In the genomic region with DNA sequence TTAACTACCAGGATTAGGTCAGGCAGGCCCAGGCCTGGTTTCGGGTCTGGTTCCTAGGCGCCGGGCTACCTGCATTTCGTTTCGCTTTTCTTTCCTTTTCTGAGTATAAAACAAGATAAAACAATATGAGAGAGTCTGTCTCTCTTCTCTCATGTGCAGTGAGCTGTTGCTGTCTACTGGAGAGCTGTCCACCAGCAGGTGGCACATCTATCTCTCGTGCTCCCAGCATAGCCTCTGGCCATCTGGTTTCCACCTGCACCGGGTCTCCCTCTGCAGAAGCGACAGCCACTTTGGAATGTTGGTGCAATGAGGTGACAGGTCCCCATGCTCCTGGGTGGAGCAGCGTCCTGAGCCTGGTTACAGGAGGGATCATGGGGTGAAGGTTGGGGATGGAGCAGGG, we compare ENCODE assay signal across 8 cellular contexts. TPM values are rescaled to one million over a fixed set of nuclear protein-coding genes. Genes with fewer than 3 reads are reported as not detected.
A peak's percentile ranks its signal among the peaks of the same experiment; 100 is the strongest.
DNase-seq lines count a peak whose midpoint lies in the region; ATAC-seq lines count a peak whose summit lies in the region.

No MANE protein-coding gene starts in this region.

- H3K9me3 Mint-ChIP-seq in naive thymus-derived CD4-positive, alpha-beta T cell = no peaks in the 10 kb centered on the region

- POLR2A ChIA-PET in naive thymus-derived CD4-positive, alpha-beta T cell (lab: Charles Lee) = no interaction called here

- H3K4me1 Mint-ChIP-seq in naive thymus-derived CD4-positive, alpha-beta T cell = peaks cover 0 to 20% (median 11%) of the 10 kb centered on the region in 7 donors

- intact Hi-C loops in naive thymus-derived CD4-positive, alpha-beta T cell (cut with micrococcal nuclease) = loop anchor here in 1 of 2 donors (2.0 kb wide), 1 partner anchor 114 kb away; no protein-coding TSS in a partner anchor

- H3K27me3 Mint-ChIP-seq in naive thymus-derived CD4-positive, alpha-beta T cell = peaks cover 0 to 15% (median 0%) of the 10 kb centered on the region in 5 donors

- H3K4me3 Mint-ChIP-seq in naive thymus-derived CD4-positive, alpha-beta T cell = peak overlapping the region; percentile 70 to 90 (median 86)

- peak overlapping the region in 1 of 2 donors; percentile 22 for H3K4me3 ChIP-seq in esophagus (ENCODE audit: low read depth in 1 of 2, low read length in 2 of 2)
- H3K4me3 ChIP-seq in naive thymus-derived CD4-positive, alpha-beta T cell (ENCODE audit: low read length) = peak overlapping the region; percentile 29

- H3K27ac ChIP-seq in esophagus (ENCODE audit: low read depth in 2 of 2, low read length in 1 of 2) = peak overlapping the region; percentile 24 to 79
- H3K27ac ChIP-seq in naive thymus-derived CD4-positive, alpha-beta T cell (ENCODE audit: low read depth, low read length) = peak overlapping the region; percentile 40

- H3K36me3 ChIP-seq in esophagus (ENCODE audit: control insufficient read depth in 2 of 2, insufficient read depth in 2 of 2, low read length in 1 of 2) = no peaks in the 10 kb centered on the region
- H3K36me3 ChIP-seq in naive thymus-derived CD4-positive, alpha-beta T cell (ENCODE audit: control insufficient read depth in 2 of 3, insufficient read depth in 3 of 3, low read length in 3 of 3) = no peaks in the 10 kb centered on the region

- no peaks in the 10 kb centered on the region for H3K27me3 ChIP-seq in esophagus (ENCODE audit: control insufficient read depth in 1 of 2, insufficient read depth in 2 of 2, low read length in 2 of 2)
- no peaks in the 10 kb centered on the region for H3K27me3 ChIP-seq in naive thymus-derived CD4-positive, alpha-beta T cell (ENCODE audit: control insufficient read depth in 2 of 2, insufficient read depth in 2 of 2, low read length in 2 of 2)

- H3K36me3 Mint-ChIP-seq in naive thymus-derived CD4-positive, alpha-beta T cell = no peaks in the 10 kb centered on the region

- WGBS in esophagus, 2 donors = 14 to 17% methylated on average over 9 of the region's 9 CpGs

- ATAC-seq in naive thymus-derived CD4-positive, alpha-beta T cell = peak; percentile 90
- no peak for ATAC-seq in HG03439 (IDR thresholded peaks at IDR 0.05; ENCODE audit: unreplicated experiment)

- peak; percentile 59 for DNase-seq in activated CD8-positive, alpha-beta memory T cell treated with anti-CD3 and anti-CD28 coated beads, Interleukin-2, amount 50 U/mL, for 48 hours
- no peak for DNase-seq in activated CD8-positive, alpha-beta memory T cell treated with anti-CD3 and anti-CD28 coated beads, Interleukin-2, amount 50 U/mL, for 4 hours
- DNase-seq in NCI-H146 treated with DMSO at 0.1 percent for 48 hours (lab: John Stamatoyannopoulos, UW; ENCODE audit: unreplicated experiment) = peak; percentile 58
- peak; percentile 32 for DNase-seq in activated CD4-positive, alpha-beta T cell treated with anti-CD3 and anti-CD28 coated beads for 48 hours
- peak in 7 of 9 donors; percentile 20 to 45 (median 32) for DNase-seq in naive thymus-derived CD4-positive, alpha-beta T cell
- DNase-seq in NK-92 treated with Interleukin-12 subunit alpha and Interleukin-12 subunit beta, amount 100 ng/mL, for 24 hours (lab: John Stamatoyannopoulos, UW) = no peak

- peak overlapping the region; percentile 24 to 95 (median 83) for H3K27ac Mint-ChIP-seq in naive thymus-derived CD4-positive, alpha-beta T cell

- H3K9me3 ChIP-seq in esophagus (ENCODE audit: control insufficient read depth in 2 of 2, insufficient read depth in 1 of 2, low read depth in 1 of 2, low read length in 1 of 2) = no peaks in the 10 kb centered on the region
- no peaks in the 10 kb centered on the region for H3K9me3 ChIP-seq in naive thymus-derived CD4-positive, alpha-beta T cell (ENCODE audit: control insufficient read depth in 2 of 3, low read length in 3 of 3)

- H3K4me1 ChIP-seq in esophagus (ENCODE audit: control insufficient read depth in 2 of 2, insufficient read depth in 2 of 2, low read length in 1 of 2) = peaks cover 0 to 2% of the 10 kb centered on the region in 2 donors
- peaks cover 3 to 7% of the 10 kb centered on the region in 2 donors for H3K4me1 ChIP-seq in naive thymus-derived CD4-positive, alpha-beta T cell (ENCODE audit: control insufficient read depth in 2 of 2, insufficient read depth in 2 of 2, low read length in 2 of 2)

- CTCF ChIA-PET in naive thymus-derived CD4-positive, alpha-beta T cell (lab: Charles Lee) = interaction anchor here (0.6 to 1.5 kb wide), 2 partner anchors 52 to 111 kb away, joined by 3 read pairs; no protein-coding TSS in a partner anchor

RNA-seq across cellular contexts. Expression of a gene that starts 27.7 kb away (rescaled TPM):
- polyA plus RNA-seq in esophagus = 1 to 10 TPM; 1.3 to 1.5 TPM
- total RNA-seq in naive thymus-derived CD4-positive, alpha-beta T cell = 1 to 10 TPM in 2 of 5 experiments, under 1 TPM in 1, not detected in 2; 0.59 to 9.5 (median 1.4) TPM
- polyA plus RNA-seq in naive thymus-derived CD4-positive, alpha-beta T cell = not detected

RNA-seq across cellular contexts. Expression of a gene that starts 27.8 kb away (rescaled TPM):
- polyA plus RNA-seq in esophagus = under 1 TPM in 1 of 2 donors, not detected in 1; 0.04 TPM
- under 1 TPM in 2 of 5 experiments, not detected in 3; 0.11 to 0.70 TPM for total RNA-seq in naive thymus-derived CD4-positive, alpha-beta T cell
- polyA plus RNA-seq in naive thymus-derived CD4-positive, alpha-beta T cell = not detected

Comparison
In these comparisons a context has a peak if more than half of its experiments do, and no peak if none do; other contexts are left out.
1. DNase-seq: peak in activated CD8-positive, alpha-beta memory T cell treated with anti-CD3 and anti-CD28 coated beads, Interleukin-2, amount 50 U/mL, for 48 hours (single experiment), NCI-H146 treated with DMSO at 0.1 percent for 48 hours (single experiment), activated CD4-positive, alpha-beta T cell treated with anti-CD3 and anti-CD28 coated beads for 48 hours (single experiment) and naive thymus-derived CD4-positive, alpha-beta T cell (7 of 9); none in activated CD8-positive, alpha-beta memory T cell treated with anti-CD3 and anti-CD28 coated beads, Interleukin-2, amount 50 U/mL, for 4 hours (single experiment) and NK-92 treated with Interleukin-12 subunit alpha and Interleukin-12 subunit beta, amount 100 ng/mL, for 24 hours (single experiment).